9 cellular contexts compared by ENCODE assay signal in genomic region chr9:33288828-33289483, GRCh38. TPM values are rescaled to one million over a fixed set of nuclear protein-coding genes. Genes with fewer than 3 reads are reported as not detected.
DNase-seq lines count a peak whose midpoint lies in the region; ATAC-seq and TF ChIP-seq lines count a peak whose summit lies in the region.
"Had no signal": no experiment of that assay in that cellular context is flagged by ENCODE, and none has a peak within 500 bp of the region (broad histone marks: within the 10 kb centered on the region; RNA-seq: fewer than 3 reads in every experiment).

No MANE protein-coding gene starts in this region.

- peak overlapping the region; percentile 94 for H3K27ac ChIP-seq in CD4-positive, alpha-beta T cell (ENCODE audit: low read depth, low read length)
- H3K27ac ChIP-seq in RWPE2 (ENCODE audit: poor library complexity, severe bottlenecking) (peak overlapping the region; percentile 88), esophagus (ENCODE audit: low read depth in 2 of 2, low read length in 1 of 2) (peak overlapping the region; percentile 97 to 99), aorta (ENCODE audit: low read depth in 1 of 2, low read length in 2 of 2) (no peak overlapping the region)

- H3K4me1 Mint-ChIP-seq in CD4-positive, alpha-beta T cell (ENCODE audit: low read depth) = peaks cover 52% of the 10 kb centered on the region
- H3K4me1 Mint-ChIP-seq in progenitor cell of endocrine pancreas (ENCODE audit: low read depth) = peaks cover 14% of the 10 kb centered on the region

- CTCF ChIA-PET in CD4-positive, alpha-beta T cell (lab: Charles Lee) = no interaction called here

- ATAC-seq in CD4-positive, alpha-beta T cell (ENCODE audit: poor library complexity) = no peak
- ATAC-seq in RWPE2 (ENCODE audit: low read depth) (no peak), aorta (ENCODE audit: low FRiP score) (no peak)

- no peaks in the 10 kb centered on the region for H3K27me3 ChIP-seq in CD4-positive, alpha-beta T cell (ENCODE audit: control insufficient read depth, insufficient read depth, low read length)
- no peaks in the 10 kb centered on the region for H3K27me3 ChIP-seq in RWPE2 (ENCODE audit: insufficient read depth, poor library complexity, severe bottlenecking)
- no peaks in the 10 kb centered on the region for H3K27me3 ChIP-seq in esophagus (ENCODE audit: control insufficient read depth in 1 of 2, insufficient read depth in 2 of 2, low read length in 2 of 2)
- H3K27me3 ChIP-seq in aorta (ENCODE audit: control insufficient read depth in 1 of 2, insufficient read depth in 2 of 2, low read length in 1 of 2) = no peaks in the 10 kb centered on the region

- 76 to 81% methylated on average over 13 to 14 of the region's 14 CpGs for WGBS in esophagus, 2 donors
- WGBS in aorta, 2 donors = 84 to 85% methylated on average over 14 of the region's 14 CpGs

- POLR2A ChIA-PET in CD4-positive, alpha-beta T cell (lab: Charles Lee) = interaction anchor here (2.0 to 2.7 kb wide), 5 partner anchors 15 to 185 kb away, joined by 12 to 71 read pairs (median 30); partner anchors contain the start of genes AQP3, B4GALT1, BAG1 and CHMP5

- H3K36me3 Mint-ChIP-seq in CD4-positive, alpha-beta T cell (ENCODE audit: low read depth) = peaks cover 44% of the 10 kb centered on the region
- peaks cover 1% of the 10 kb centered on the region for H3K36me3 Mint-ChIP-seq in progenitor cell of endocrine pancreas (ENCODE audit: insufficient read depth)

- intact Hi-C loops in CD4-positive, alpha-beta T cell (cut with DNase I, micrococcal nuclease) = loop anchor here in 1 of 2 experiments (5.0 to 10.0 kb wide), 3 partner anchors 178 to 714 kb away; partner anchors contain the start of gene NDUFB6
- intact Hi-C loops in aorta (cut with DNase I) = loop anchor here in 1 of 2 donors (10.0 kb wide), 1 partner anchor 176 kb away; no protein-coding TSS in a partner anchor

- H3K27ac Mint-ChIP-seq in CD4-positive, alpha-beta T cell = peak overlapping the region; percentile 99
- H3K27ac Mint-ChIP-seq in progenitor cell of endocrine pancreas = no peak overlapping the region

- H3K36me3 ChIP-seq in RWPE2 (ENCODE audit: low read depth) = peaks cover 32% of the 10 kb centered on the region
- H3K36me3 ChIP-seq in esophagus (ENCODE audit: control insufficient read depth in 2 of 2, insufficient read depth in 2 of 2, low read length in 1 of 2) = peaks cover 0 to 4% of the 10 kb centered on the region in 2 donors
- peaks cover 0 to 1% of the 10 kb centered on the region in 2 donors for H3K36me3 ChIP-seq in aorta (ENCODE audit: control insufficient read depth in 1 of 2, insufficient read depth in 2 of 2, low read length in 1 of 2)

- peak overlapping the region; percentile 68 for H3K4me3 Mint-ChIP-seq in CD4-positive, alpha-beta T cell
- H3K4me3 Mint-ChIP-seq in progenitor cell of endocrine pancreas (ENCODE audit: low read depth) = peak overlapping the region; percentile 24

- no peaks in the 10 kb centered on the region for H3K27me3 Mint-ChIP-seq in CD4-positive, alpha-beta T cell
- H3K27me3 Mint-ChIP-seq in progenitor cell of endocrine pancreas = no peaks in the 10 kb centered on the region

- no peak for TF ChIP-seq CTCF in CD4-positive, alpha-beta T cell (IDR thresholded peaks at IDR 0.05)
- TF ChIP-seq CTCF in RWPE2 (IDR thresholded peaks at IDR 0.05; ENCODE audit: poor library complexity, severe bottlenecking) (no peak), progenitor cell of endocrine pancreas (IDR thresholded peaks at IDR 0.05; ENCODE audit: unreplicated experiment) (no peak)

- no peak overlapping the region for H3K4me3 ChIP-seq in RWPE2 (ENCODE audit: severe bottlenecking)
- H3K4me3 ChIP-seq in esophagus (ENCODE audit: low read depth in 1 of 2, low read length in 2 of 2) = peak overlapping the region in 1 of 2 donors; percentile 90
- H3K4me3 ChIP-seq in aorta (ENCODE audit: low read length in 2 of 2) = no peak overlapping the region

- H3K4me1 ChIP-seq in RWPE2 (ENCODE audit: insufficient read depth, poor library complexity, severe bottlenecking) = no peaks in the 10 kb centered on the region
- no peaks in the 10 kb centered on the region for H3K4me1 ChIP-seq in esophagus (ENCODE audit: control insufficient read depth in 2 of 2, insufficient read depth in 2 of 2, low read length in 1 of 2)
- peaks cover 0 to 3% of the 10 kb centered on the region in 2 donors for H3K4me1 ChIP-seq in aorta (ENCODE audit: control insufficient read depth in 1 of 2, insufficient read depth in 2 of 2, low read length in 2 of 2)

- no peaks in the 10 kb centered on the region for H3K9me3 Mint-ChIP-seq in CD4-positive, alpha-beta T cell
- H3K9me3 Mint-ChIP-seq in progenitor cell of endocrine pancreas (ENCODE audit: low read depth) = no peaks in the 10 kb centered on the region

- DNase-seq in CD4-positive, alpha-beta T cell = peak in 3 of 10 experiments; percentile 1 to 15 (median 4)
- DNase-seq in RWPE2 (ENCODE audit: low spot score) (no peak), progenitor cell of endocrine pancreas (ENCODE audit: low spot score, unreplicated experiment) (no peak), GM19240 (ENCODE audit: insufficient read length, low spot score) (no peak), aorta (no peak), NCI-H748 treated with DMSO at 0.1 percent for 48 hours (lab: John Stamatoyannopoulos, UW) (no peak), NCI-H2107 (lab: John Stamatoyannopoulos, UW) (no peak)
- DNase-seq: NK-92 treated with Interleukin-12 subunit alpha and Interleukin-12 subunit beta, amount 100 ng/mL, for 24 hours had no signal

- no peaks in the 10 kb centered on the region for H3K9me3 ChIP-seq in CD4-positive, alpha-beta T cell (ENCODE audit: control insufficient read depth, low read length)
- no peaks in the 10 kb centered on the region for H3K9me3 ChIP-seq in RWPE2 (ENCODE audit: severe bottlenecking)
- H3K9me3 ChIP-seq in esophagus (ENCODE audit: control insufficient read depth in 2 of 2, insufficient read depth in 1 of 2, low read depth in 1 of 2, low read length in 1 of 2) = no peaks in the 10 kb centered on the region
- H3K9me3 ChIP-seq in aorta (ENCODE audit: control insufficient read depth, low read length) = no peaks in the 10 kb centered on the region

RNA-seq across cellular contexts. Expression of gene NFX1, which starts 1.4 kb away (rescaled TPM):
- 10 to 100 TPM; 33.1 to 34.1 TPM for total RNA-seq in CD4-positive, alpha-beta T cell
- polyA plus RNA-seq in esophagus (10 to 100 TPM; 13.0 to 17.2 TPM), aorta (10 to 100 TPM; 21.4 to 23.5 TPM)
- total RNA-seq in progenitor cell of endocrine pancreas (29.4 and 32.0 TPM in 2 replicates), aorta (10 to 100 TPM; 35.8 to 38.3 TPM)

RNA-seq across cellular contexts. Expression of gene CHMP5, which starts 24.1 kb away (rescaled TPM):
- total RNA-seq in CD4-positive, alpha-beta T cell = 10 to 100 TPM; 17.4 to 18.6 TPM
- polyA plus RNA-seq in esophagus = 10 to 100 TPM; 59.9 to 64.2 TPM
- 43.3 and 48.9 TPM in 2 replicates for total RNA-seq in progenitor cell of endocrine pancreas
- total RNA-seq in aorta = 10 to 100 TPM; 53.1 to 59.0 TPM
- polyA plus RNA-seq in aorta = 100 to 1,000 TPM in 1 of 2 donors, 10 to 100 TPM in 1; 71.1 to 141 TPM

RNA-seq across cellular contexts. Expression of gene BAG1, which starts 24.4 kb away (rescaled TPM):
- total RNA-seq in CD4-positive, alpha-beta T cell = 10 to 100 TPM; 58.0 to 61.4 TPM
- polyA plus RNA-seq in esophagus = 100 to 1,000 TPM in 1 of 2 donors, 10 to 100 TPM in 1; 63.5 to 102 TPM
- 67.7 and 71.5 TPM in 2 replicates for total RNA-seq in progenitor cell of endocrine pancreas
- 10 to 100 TPM; 60.4 to 82.0 TPM for total RNA-seq in aorta
- polyA plus RNA-seq in aorta = 100 to 1,000 TPM; 104 to 190 TPM

RNA-seq across cellular contexts. Expression of gene SPINK4, which starts 49.0 kb away (rescaled TPM):
- total RNA-seq in CD4-positive, alpha-beta T cell = not detected
- not detected for polyA plus RNA-seq in esophagus
- total RNA-seq in progenitor cell of endocrine pancreas = 0.91 TPM in 1 of 2 replicates, not detected in the other
- total RNA-seq in aorta = not detected
- 100 to 1,000 TPM in 1 of 2 donors, not detected in 1; 129 TPM for polyA plus RNA-seq in aorta

Comparison
In these comparisons a context has a peak if more than half of its experiments do, and no peak if none do; other contexts are left out.
1. H3K27ac ChIP-seq: peak in CD4-positive, alpha-beta T cell (single experiment), RWPE2 (single experiment) and esophagus (2 of 2); none in aorta (0 of 2).